Comparison of ENCODE assay signal across 8 cellular contexts in the genomic region with DNA sequence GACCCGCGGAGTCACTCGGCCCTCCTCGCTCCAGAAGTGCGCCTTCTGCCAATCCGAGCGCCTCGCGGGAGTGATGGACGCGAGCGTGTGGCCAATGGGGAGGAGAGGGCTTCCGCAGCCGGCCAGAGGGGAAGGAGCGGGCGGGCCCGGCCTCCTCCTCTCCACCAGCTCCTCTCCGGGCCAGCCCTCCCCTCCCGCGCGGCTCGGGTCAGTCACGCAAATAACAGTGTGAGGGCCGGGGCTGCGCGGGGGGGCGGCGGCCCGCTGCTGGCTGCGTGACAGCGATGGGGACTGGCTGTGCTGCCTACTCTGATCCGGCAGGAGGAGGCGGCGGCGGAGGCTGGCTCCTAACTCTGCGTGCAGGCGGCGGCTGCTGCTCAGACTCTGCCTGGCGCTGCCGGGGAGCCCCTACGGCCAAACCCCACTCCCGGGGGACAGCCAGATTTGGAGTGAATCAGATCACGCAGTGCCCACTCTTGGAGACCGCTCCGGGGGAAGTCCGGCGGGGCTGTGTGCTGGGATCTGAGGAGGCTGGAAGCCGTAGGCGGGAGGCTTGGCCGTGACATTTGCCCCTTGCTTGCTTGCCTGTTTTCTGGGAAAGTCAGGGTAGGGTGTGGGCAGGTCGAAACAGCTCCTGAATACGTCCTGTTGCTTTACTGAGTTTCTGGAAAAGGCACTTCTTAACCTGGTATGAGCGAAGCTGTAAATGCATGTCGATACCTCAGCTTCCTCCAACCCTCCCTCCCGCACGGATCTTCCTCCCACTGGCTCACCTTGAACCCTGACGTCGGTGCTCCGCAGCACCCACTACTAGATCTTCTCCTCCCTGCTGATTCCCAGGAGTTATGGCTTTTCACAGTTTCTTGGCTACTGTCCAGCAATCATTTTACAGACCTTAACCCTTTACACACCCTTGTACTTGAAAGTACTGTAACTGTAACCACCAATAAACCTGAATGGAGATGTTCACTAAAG.
DNase-seq lines count a peak whose midpoint lies in the region; ATAC-seq and TF ChIP-seq lines count a peak whose summit lies in the region.

No MANE protein-coding gene starts in this region.

- no peak for TF ChIP-seq CTCF in OCI-LY1 (IDR thresholded peaks at IDR 0.05; ENCODE audit: low read length)
- TF ChIP-seq CTCF in ascending aorta (IDR thresholded peaks at IDR 0.05) = peak; percentile 53 to 83 (median 60)
- peak; percentile 43 for TF ChIP-seq CTCF in progenitor cell of endocrine pancreas (IDR thresholded peaks at IDR 0.05; ENCODE audit: unreplicated experiment)

- DNase-seq in GM04504 (ENCODE audit: low read depth) (peak; percentile 99), ascending aorta (ENCODE audit: low spot score in 2 of 2) (peak in 1 of 2 donors; percentile 98), right cardiac atrium (peak in 1 of 3 donors; percentile 100), progenitor cell of endocrine pancreas (ENCODE audit: low spot score, unreplicated experiment) (no peak), superior temporal gyrus (ENCODE audit: extremely low spot score) (no peak)

- peak overlapping the region; percentile 94 for H3K4me3 ChIP-seq in OCI-LY1 (ENCODE audit: low read depth, low read length, poor library complexity, severe bottlenecking)
- peak overlapping the region; percentile 63 to 77 for H3K4me3 ChIP-seq in ascending aorta
- peak overlapping the region; percentile 67 for H3K4me3 ChIP-seq in right cardiac atrium (ENCODE audit: low read length)

- H3K9me3 ChIP-seq in OCI-LY1 (ENCODE audit: low read length) (peaks cover 4% of the 10 kb centered on the region; the same call in 1 of the 2 replicates), ascending aorta (no peaks in the 10 kb centered on the region), right cardiac atrium (ENCODE audit: control insufficient read depth, low read length) (no peaks in the 10 kb centered on the region)

- intact Hi-C loops in ascending aorta (cut with DNase I) (loop anchor here (1.0 to 10.0 kb wide), 9 partner anchors 16 to 685 kb away; a partner anchor contains a TSS), right cardiac atrium (cut with DNase I) (loop anchor here in 3 of 4 donors (2.0 to 10.0 kb wide), 5 partner anchors 97 to 111 kb away; a partner anchor contains a TSS)

- WGBS in right cardiac atrium = under 1% methylated on average over 59 of the region's 59 CpGs

- peaks cover 25% of the 10 kb centered on the region for H3K79me2 ChIP-seq in OCI-LY1 (ENCODE audit: insufficient read depth, low read length)

- H4K20me1 ChIP-seq in OCI-LY1 (ENCODE audit: insufficient read depth, low read length) = no peaks in the 10 kb centered on the region

- H3K36me3 ChIP-seq in OCI-LY1 (ENCODE audit: insufficient read depth, low read length) (no peaks in the 10 kb centered on the region), ascending aorta (no peaks in the 10 kb centered on the region)

- H3K4me1 ChIP-seq in OCI-LY1 (ENCODE audit: insufficient read depth, low read length, severe bottlenecking) (peaks cover 37% of the 10 kb centered on the region), ascending aorta (peaks cover 0 to 18% of the 10 kb centered on the region in 2 donors), right cardiac atrium (ENCODE audit: control insufficient read depth, insufficient read depth, low read length) (no peaks in the 10 kb centered on the region)

- peaks cover 10% of the 10 kb centered on the region for H3K4me1 Mint-ChIP-seq in progenitor cell of endocrine pancreas (ENCODE audit: low read depth)

- peak overlapping the region; percentile 76 for H3K27ac ChIP-seq in OCI-LY1 (ENCODE audit: low read depth, low read length, poor library complexity, severe bottlenecking)
- peak overlapping the region; percentile 87 to 95 for H3K27ac ChIP-seq in ascending aorta
- peak overlapping the region; percentile 98 for H3K27ac ChIP-seq in right cardiac atrium (ENCODE audit: low read length)

- no peaks in the 10 kb centered on the region for H3K9me2 ChIP-seq in OCI-LY1 (ENCODE audit: low read depth, low read length)

- H3K4me2 ChIP-seq in OCI-LY1 (ENCODE audit: low read length) = peak overlapping the region; percentile 93

- H3K9me3 Mint-ChIP-seq in progenitor cell of endocrine pancreas (ENCODE audit: low read depth) = peaks cover 7% of the 10 kb centered on the region

- H3K27me3 ChIP-seq in OCI-LY1 (ENCODE audit: insufficient read depth, low read length) (no peaks in the 10 kb centered on the region), ascending aorta (no peaks in the 10 kb centered on the region), right cardiac atrium (ENCODE audit: control insufficient read depth, insufficient read depth) (no peaks in the 10 kb centered on the region)

- H3K27me3 Mint-ChIP-seq in progenitor cell of endocrine pancreas = no peaks in the 10 kb centered on the region

- peak overlapping the region; percentile 92 for H3K4me3 Mint-ChIP-seq in progenitor cell of endocrine pancreas (ENCODE audit: low read depth)

- H2AFZ ChIP-seq in OCI-LY1 (ENCODE audit: low read length) = no peak overlapping the region

- H3K36me3 Mint-ChIP-seq in progenitor cell of endocrine pancreas (ENCODE audit: insufficient read depth) = no peaks in the 10 kb centered on the region

- ATAC-seq in GM19463 (IDR thresholded peaks at IDR 0.05; ENCODE audit: unreplicated experiment) (peak; percentile 78), HG03469 (IDR thresholded peaks at IDR 0.05; ENCODE audit: unreplicated experiment) (peak; percentile 64), right cardiac atrium (peak; percentile 95 to 96)

- H3K9ac ChIP-seq in OCI-LY1 (ENCODE audit: low read length) = peak overlapping the region; percentile 88

- H3K27ac Mint-ChIP-seq in progenitor cell of endocrine pancreas = peak overlapping the region; percentile 98

- 0 out of 2 replicates have a peak, but pooled peaks cover 2% of the 10 kb centered on the region for H3F3A ChIP-seq in OCI-LY1 (ENCODE audit: insufficient read depth, low read length)
